In the genomic region with DNA sequence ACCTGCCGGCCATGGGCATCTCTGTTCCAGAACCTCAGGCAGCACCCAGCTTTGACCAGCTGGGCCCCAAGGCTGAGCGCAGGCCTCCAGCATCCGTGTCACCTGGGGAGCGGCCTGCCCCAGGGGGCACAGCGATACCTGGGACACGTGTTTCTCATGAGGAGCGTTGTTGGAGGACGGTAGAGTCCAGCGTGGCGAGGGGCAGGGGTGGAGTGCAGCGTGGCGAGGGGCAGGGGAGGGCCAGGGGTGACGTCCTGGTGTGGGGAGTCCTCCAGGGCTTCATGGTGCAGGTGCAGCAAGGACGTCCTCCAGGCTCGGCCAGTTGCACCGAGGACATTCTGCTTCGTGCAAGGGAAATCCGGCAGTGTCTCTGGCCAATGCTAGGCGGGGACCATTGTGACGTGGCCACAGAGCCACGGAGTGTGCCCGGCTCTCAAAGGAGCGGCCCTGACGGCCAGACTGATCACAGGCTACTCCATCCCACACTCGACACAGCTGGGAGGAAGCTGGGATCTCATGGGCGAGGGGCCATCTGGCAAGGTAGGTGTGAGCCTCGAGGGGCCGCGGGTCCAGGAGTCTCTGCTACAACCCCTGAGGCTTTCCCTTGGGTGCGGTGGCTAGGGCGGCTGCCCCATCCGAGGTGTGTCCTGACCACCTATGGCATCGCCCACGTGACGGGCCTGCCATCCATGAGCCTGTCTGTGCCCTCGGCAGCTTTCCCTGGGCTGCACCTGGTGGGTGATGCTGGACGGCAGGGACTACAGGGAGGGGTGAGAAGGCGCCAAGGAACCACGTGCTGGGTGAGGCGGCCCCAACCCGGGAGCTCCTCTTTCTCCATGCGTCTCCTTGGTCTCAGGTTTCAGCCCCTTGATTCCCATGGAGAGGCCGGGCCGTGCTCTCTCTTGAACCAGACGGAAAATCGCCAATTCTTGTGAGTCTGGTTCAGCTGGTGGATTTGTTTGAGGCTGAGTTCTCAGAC, we compare ENCODE assay signal across 21 cellular contexts.
"Had no signal": no experiment of that assay in that cellular context is flagged by ENCODE, and none has a peak within 500 bp of the region (broad histone marks: within the 10 kb centered on the region; RNA-seq: fewer than 3 reads in every experiment).

No MANE protein-coding gene starts in this region.

- H3K4me1 Mint-ChIP-seq: activated CD8-positive, alpha-beta memory T cell treated with anti-CD3 and anti-CD28 coated beads, Interleukin-2, amount 10 ng/mL, durations not matched to agents 7 days and 5 days; stimulated activated effector memory CD8-positive, alpha-beta T cell treated with anti-CD3 and anti-CD28 coated beads, Interleukin-12 subunit alpha, Interleukin-12 subunit beta, amount 100 ng/mL, for 72 hours had no signal

- H3K9me3 Mint-ChIP-seq: activated naive CD8-positive, alpha-beta T cell treated with anti-CD3 and anti-CD28 coated beads for 36 hours; activated T-cell treated with anti-CD3 and anti-CD28 coated beads, Interleukin-2, amount 50 U/mL, for 24 hours; dendritic cell treated with granulocyte-macrophage colony-stimulating factor and Interleukin-4, amounts not matched to agents 40 ng/mL and 50 ng/mL, for 4 days; effector memory CD8-positive, alpha-beta T cell; naive thymus-derived CD8-positive, alpha-beta T cell; stimulated activated effector memory CD8-positive, alpha-beta T cell treated with anti-CD3 and anti-CD28 coated beads, Interleukin-12 subunit alpha, Interleukin-12 subunit beta, amount 100 ng/mL, for 72 hours had no signal

- FAIRE-seq: urothelium cell line had no signal

- H3K9me3 ChIP-seq: gastrocnemius medialis, heart right ventricle, left lung, mucosa of descending colon, thyroid gland had no signal

- H3K4me3 Mint-ChIP-seq: activated CD8-positive, alpha-beta memory T cell treated with anti-CD3 and anti-CD28 coated beads, Interleukin-2, amount 10 ng/mL, durations not matched to agents 7 days and 5 days; activated naive CD8-positive, alpha-beta T cell treated with anti-CD3 and anti-CD28 coated beads for 36 hours; activated T-cell treated with anti-CD3 and anti-CD28 coated beads, Interleukin-2, amount 50 U/mL, for 24 hours; dendritic cell treated with granulocyte-macrophage colony-stimulating factor and Interleukin-4, amounts not matched to agents 40 ng/mL and 50 ng/mL, for 4 days; effector memory CD8-positive, alpha-beta T cell; naive thymus-derived CD8-positive, alpha-beta T cell; stimulated activated effector memory CD8-positive, alpha-beta T cell treated with anti-CD3 and anti-CD28 coated beads, Interleukin-12 subunit alpha, Interleukin-12 subunit beta, amount 100 ng/mL, for 72 hours had no signal

- H3K27ac ChIP-seq: epithelial cell of prostate, gastrocnemius medialis, heart right ventricle, left lung, thyroid gland had no signal

- ATAC-seq: activated CD8-positive, alpha-beta memory T cell treated with anti-CD3 and anti-CD28 coated beads, Interleukin-2, amount 10 ng/mL, durations not matched to agents 7 days and 5 days; effector memory CD8-positive, alpha-beta T cell; gastrocnemius medialis; left lung; mucosa of descending colon; naive thymus-derived CD8-positive, alpha-beta T cell; right cardiac atrium; stimulated activated effector memory CD8-positive, alpha-beta T cell treated with anti-CD3 and anti-CD28 coated beads, Interleukin-12 subunit alpha, Interleukin-12 subunit beta, amount 100 ng/mL, for 72 hours had no signal

- DNase-seq: activated CD4-positive, alpha-beta T cell treated with anti-CD3 and anti-CD28 coated beads, Interleukin-2, amount 50 U/mL, for 1 hour; activated CD8-positive, alpha-beta memory T cell treated with anti-CD3 and anti-CD28 coated beads, Interleukin-2, amount 10 ng/mL, durations not matched to agents 7 days and 5 days; activated effector memory CD4-positive, alpha-beta T cell treated with anti-CD3 and anti-CD28 coated beads, Interleukin-2, amount 50 U/mL, for 16 hours; activated naive CD8-positive, alpha-beta T cell treated with anti-CD3 and anti-CD28 coated beads for 36 hours; activated T-cell treated with anti-CD3 and anti-CD28 coated beads, Interleukin-2, amount 50 U/mL, for 24 hours; cerebellar nuclear complex; effector memory CD8-positive, alpha-beta T cell; gastrocnemius medialis; heart right ventricle; islet precursor cell; left lung; mucosa of descending colon; naive thymus-derived CD8-positive, alpha-beta T cell; occipital lobe; right cardiac atrium; thyroid gland had no signal

- H3K36me3 ChIP-seq: gastrocnemius medialis, heart right ventricle, left lung, thyroid gland had no signal

- H3K4me1 ChIP-seq: gastrocnemius medialis, left lung, thyroid gland had no signal

- H3K27me3 Mint-ChIP-seq: activated CD8-positive, alpha-beta memory T cell treated with anti-CD3 and anti-CD28 coated beads, Interleukin-2, amount 10 ng/mL, durations not matched to agents 7 days and 5 days had no signal

- H3K27ac Mint-ChIP-seq: activated CD8-positive, alpha-beta memory T cell treated with anti-CD3 and anti-CD28 coated beads, Interleukin-2, amount 10 ng/mL, durations not matched to agents 7 days and 5 days; activated naive CD8-positive, alpha-beta T cell treated with anti-CD3 and anti-CD28 coated beads for 36 hours; activated T-cell treated with anti-CD3 and anti-CD28 coated beads, Interleukin-2, amount 50 U/mL, for 24 hours; dendritic cell treated with granulocyte-macrophage colony-stimulating factor and Interleukin-4, amounts not matched to agents 40 ng/mL and 50 ng/mL, for 4 days; effector memory CD8-positive, alpha-beta T cell; naive thymus-derived CD8-positive, alpha-beta T cell; progenitor cell of endocrine pancreas; stimulated activated effector memory CD8-positive, alpha-beta T cell treated with anti-CD3 and anti-CD28 coated beads, Interleukin-12 subunit alpha, Interleukin-12 subunit beta, amount 100 ng/mL, for 72 hours had no signal

- H3K4me3 ChIP-seq: gastrocnemius medialis, heart right ventricle, left lung, mucosa of descending colon, thyroid gland had no signal

- H3K36me3 Mint-ChIP-seq: activated CD8-positive, alpha-beta memory T cell treated with anti-CD3 and anti-CD28 coated beads, Interleukin-2, amount 10 ng/mL, durations not matched to agents 7 days and 5 days; activated naive CD8-positive, alpha-beta T cell treated with anti-CD3 and anti-CD28 coated beads for 36 hours; naive thymus-derived CD8-positive, alpha-beta T cell; stimulated activated effector memory CD8-positive, alpha-beta T cell treated with anti-CD3 and anti-CD28 coated beads, Interleukin-12 subunit alpha, Interleukin-12 subunit beta, amount 100 ng/mL, for 72 hours had no signal

- H3K27me3 ChIP-seq: thyroid gland had no signal
